Comparison of ENCODE assay signal across 19 cellular contexts in genomic region chr13:112903071-112903577, GRCh38.
"Had no signal": no experiment of that assay in that cellular context is flagged by ENCODE, and none has a peak within 500 bp of the region (broad histone marks: within the 10 kb centered on the region; RNA-seq: fewer than 3 reads in every experiment).

No MANE protein-coding gene starts in this region.

- H3K9me3 ChIP-seq: psoas muscle, right lobe of liver had no signal

- H3K4me3 ChIP-seq: psoas muscle, right lobe of liver, tibial artery had no signal

- FAIRE-seq: astrocyte had no signal

- H3K4me1 ChIP-seq: psoas muscle, right lobe of liver had no signal

- H3K27me3 ChIP-seq: right lobe of liver had no signal

- DNase-seq: activated B cell treated with CpG ODN at 0.5 μM for 24 hours; activated CD4-positive, alpha-beta T cell treated with anti-CD3 and anti-CD28 coated beads, Interleukin-2, amount 10 ng/mL, durations not matched to agents 7 days and 5 days; activated CD8-positive, alpha-beta memory T cell treated with anti-CD3 and anti-CD28 coated beads, Interleukin-2, amount 50 U/mL, for 4 hours; activated naive CD4-positive, alpha-beta T cell treated with anti-CD3 and anti-CD28 coated beads, Interleukin-2, amount 50 U/mL, for 16 hours; activated T-cell treated with anti-CD3 and anti-CD28 coated beads, Interleukin-2, amount 50 U/mL, for 4 hours; dermis blood vessel endothelial cell; effector memory CD8-positive, alpha-beta T cell; immature natural killer cell; kidney glomerular epithelial cell; mesendoderm; naive thymus-derived CD8-positive, alpha-beta T cell; psoas muscle; stimulated activated CD4-positive, alpha-beta T cell treated with anti-CD3 and anti-CD28 coated beads, Interleukin-4, amount 100 ng/mL, for 4 hours; stimulated activated naive B cell treated with anti-CD40 and anti-IgM and Interleukin-4, amounts not matched to agents 10 μg/mL and 1 μg/mL and 100 μg/mL, for 72 hours; SW 1271; T-helper 2 cell; tibial artery had no signal

- H3K27ac ChIP-seq: psoas muscle, tibial artery had no signal

- H3K36me3 ChIP-seq: right lobe of liver, tibial artery had no signal
